1 cellular context compared by ENCODE assay signal in the genomic region with DNA sequence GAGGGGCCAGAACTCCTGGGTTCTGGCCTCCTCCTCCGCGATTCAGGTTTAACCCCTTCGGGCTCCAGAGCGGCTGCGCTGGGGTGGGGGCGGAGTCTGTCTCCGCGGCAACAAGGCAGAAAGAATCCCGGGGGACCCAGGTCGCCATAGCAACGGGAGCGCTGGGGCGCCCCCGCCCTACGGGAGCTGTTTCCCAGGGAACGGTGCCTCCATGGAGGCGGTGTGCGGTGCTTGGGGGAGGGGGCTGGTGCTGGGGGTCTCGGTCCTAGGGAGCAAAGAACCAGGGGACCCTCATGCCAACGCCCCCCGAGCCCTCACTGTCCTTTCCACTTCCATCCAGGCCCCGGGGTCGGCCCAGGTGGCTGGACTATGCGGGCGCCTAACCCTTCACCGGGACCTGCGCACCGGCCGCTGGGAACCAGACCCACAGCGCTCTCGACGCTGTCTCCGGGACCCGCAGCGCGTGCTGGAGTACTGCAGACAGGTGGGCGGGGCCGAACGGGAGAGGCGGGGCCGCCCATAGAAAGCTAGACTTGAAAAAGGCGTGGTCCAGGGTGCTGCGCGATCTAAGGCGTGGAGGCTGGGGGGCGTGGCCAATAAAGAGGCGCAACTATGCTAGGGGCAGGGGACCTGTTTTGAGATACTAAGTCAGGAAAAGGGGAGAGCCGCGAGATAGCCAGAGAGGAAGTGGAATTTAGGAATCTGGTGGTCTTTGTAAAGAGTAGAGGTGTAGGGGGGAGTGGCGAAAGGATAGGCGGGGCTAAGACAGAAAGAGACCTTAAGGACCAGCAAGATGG.
TF ChIP-seq lines count a peak whose summit lies in the region.

No MANE protein-coding gene starts in this region.

TF ChIP-seq in HepG2, 621 proteins besides CTCF, POLR2A, EP300 and RAD21:
- TF ChIP-seq, protein P1, sequence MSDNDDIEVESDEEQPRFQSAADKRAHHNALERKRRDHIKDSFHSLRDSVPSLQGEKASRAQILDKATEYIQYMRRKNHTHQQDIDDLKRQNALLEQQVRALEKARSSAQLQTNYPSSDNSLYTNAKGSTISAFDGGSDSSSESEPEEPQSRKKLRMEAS (IDR thresholded peaks at IDR 0.05) = peak; percentile 52; the same call in 1 of the 2 replicates
- TF ChIP-seq GABPB1 (CRISPR knock-in tag; IDR thresholded peaks at IDR 0.05) = peak; percentile 29; the same call in 1 of the 2 replicates
- TF ChIP-seq KDM3A (CRISPR knock-in tag; IDR thresholded peaks at IDR 0.05; ENCODE audit: low read depth) = no peak
- TF ChIP-seq FOXP1 (IDR thresholded peaks at IDR 0.05) = no peak
- TF ChIP-seq FOXP1 (CRISPR knock-in tag; IDR thresholded peaks at IDR 0.05) = no peak
- 0 out of 2 replicates have a peak, but pooled peaks have one; percentile 13 for TF ChIP-seq SP5 (CRISPR knock-in tag; IDR thresholded peaks at IDR 0.05; ENCODE audit: borderline replicate concordance, low read depth)
- TF ChIP-seq HNRNPLL (IDR thresholded peaks at IDR 0.05; ENCODE audit: low read depth, low read length, poor library complexity, severe bottlenecking) = peak; percentile 98
- no peak for TF ChIP-seq SP1 (IDR thresholded peaks at IDR 0.05)
- peak; percentile 60 for TF ChIP-seq SP1 (CRISPR knock-in tag; IDR thresholded peaks at IDR 0.05)
- 0 out of 2 replicates have a peak, but pooled peaks have one; percentile 40 for TF ChIP-seq ZNF652 (CRISPR knock-in tag; IDR thresholded peaks at IDR 0.05; ENCODE audit: borderline replicate concordance, low read depth)
- peak; percentile 51 for TF ChIP-seq RFX1 (IDR thresholded peaks at IDR 0.05)
- TF ChIP-seq ZNF878 (CRISPR knock-in tag; IDR thresholded peaks at IDR 0.05) = no peak
- TF ChIP-seq SAP130 (CRISPR knock-in tag; IDR thresholded peaks at IDR 0.05; ENCODE audit: low read depth) = peak; percentile 35; the same call in 1 of the 2 replicates
- TF ChIP-seq, protein P2, sequence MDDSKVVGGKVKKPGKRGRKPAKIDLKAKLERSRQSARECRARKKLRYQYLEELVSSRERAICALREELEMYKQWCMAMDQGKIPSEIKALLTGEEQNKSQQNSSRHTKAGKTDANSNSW (CRISPR knock-in tag; IDR thresholded peaks at IDR 0.05; ENCODE audit: borderline replicate concordance) = no peak
- no peak for TF ChIP-seq USF2 (IDR thresholded peaks at IDR 0.05; ENCODE audit: low read depth, low read length)
- no peak for TF ChIP-seq USF2 (CRISPR knock-in tag; IDR thresholded peaks at IDR 0.05; ENCODE audit: borderline replicate concordance)
- TF ChIP-seq RFX3 (CRISPR knock-in tag; IDR thresholded peaks at IDR 0.05) = peak; percentile 49; the same call in 1 of the 2 replicates
- TF ChIP-seq, protein P3, sequence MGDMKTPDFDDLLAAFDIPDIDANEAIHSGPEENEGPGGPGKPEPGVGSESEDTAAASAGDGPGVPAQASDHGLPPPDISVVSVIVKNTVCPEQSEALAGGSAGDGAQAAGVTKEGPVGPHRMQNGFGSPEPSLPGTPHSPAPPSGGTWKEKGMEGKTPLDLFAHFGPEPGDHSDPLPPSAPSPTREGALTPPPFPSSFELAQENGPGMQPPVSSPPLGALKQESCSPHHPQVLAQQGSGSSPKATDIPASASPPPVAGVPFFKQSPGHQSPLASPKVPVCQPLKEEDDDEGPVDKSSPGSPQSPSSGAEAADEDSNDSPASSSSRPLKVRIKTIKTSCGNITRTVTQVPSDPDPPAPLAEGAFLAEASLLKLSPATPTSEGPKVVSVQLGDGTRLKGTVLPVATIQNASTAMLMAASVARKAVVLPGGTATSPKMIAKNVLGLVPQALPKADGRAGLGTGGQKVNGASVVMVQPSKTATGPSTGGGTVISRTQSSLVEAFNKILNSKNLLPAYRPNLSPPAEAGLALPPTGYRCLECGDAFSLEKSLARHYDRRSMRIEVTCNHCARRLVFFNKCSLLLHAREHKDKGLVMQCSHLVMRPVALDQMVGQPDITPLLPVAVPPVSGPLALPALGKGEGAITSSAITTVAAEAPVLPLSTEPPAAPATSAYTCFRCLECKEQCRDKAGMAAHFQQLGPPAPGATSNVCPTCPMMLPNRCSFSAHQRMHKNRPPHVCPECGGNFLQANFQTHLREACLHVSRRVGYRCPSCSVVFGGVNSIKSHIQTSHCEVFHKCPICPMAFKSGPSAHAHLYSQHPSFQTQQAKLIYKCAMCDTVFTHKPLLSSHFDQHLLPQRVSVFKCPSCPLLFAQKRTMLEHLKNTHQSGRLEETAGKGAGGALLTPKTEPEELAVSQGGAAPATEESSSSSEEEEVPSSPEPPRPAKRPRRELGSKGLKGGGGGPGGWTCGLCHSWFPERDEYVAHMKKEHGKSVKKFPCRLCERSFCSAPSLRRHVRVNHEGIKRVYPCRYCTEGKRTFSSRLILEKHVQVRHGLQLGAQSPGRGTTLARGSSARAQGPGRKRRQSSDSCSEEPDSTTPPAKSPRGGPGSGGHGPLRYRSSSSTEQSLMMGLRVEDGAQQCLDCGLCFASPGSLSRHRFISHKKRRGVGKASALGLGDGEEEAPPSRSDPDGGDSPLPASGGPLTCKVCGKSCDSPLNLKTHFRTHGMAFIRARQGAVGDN (CRISPR knock-in tag; IDR thresholded peaks at IDR 0.05) = peak; percentile 21; the same call in 1 of the 2 replicates
